ENCODE assay signal across 20 cellular contexts in genomic region chr6:117837268-117837667, GRCh38.
"Had no signal": no experiment of that assay in that cellular context is flagged by ENCODE, and none has a peak within 500 bp of the region (broad histone marks: within the 10 kb centered on the region; RNA-seq: fewer than 3 reads in every experiment).

No MANE protein-coding gene starts in this region.

- H3K4me1 ChIP-seq: esophagus muscularis mucosa, gastroesophageal sphincter, right atrium auricular region, sigmoid colon, stomach had no signal

- DNase-seq: effector memory CD8-positive, alpha-beta T cell; left colon; left ventricle myocardium superior; mesenchymal stem cell; naive thymus-derived CD4-positive, alpha-beta T cell; nephron progenitor cell; ovary; sigmoid colon; stimulated activated CD4-positive, alpha-beta T cell treated with anti-CD3 and anti-CD28 coated beads, Interleukin-2, amount 100 ng/mL, for 24 hours; stimulated activated CD4-positive, alpha-beta T cell treated with anti-CD3 and anti-CD28 coated beads, Interleukin-4, amount 100 ng/mL, for 4 hours; stimulated activated naive B cell treated with anti-CD40 and anti-IgM and Interleukin-4, amounts not matched to agents 10 μg/mL and 1 μg/mL and 100 μg/mL, for 72 hours; stomach; substantia nigra; trophoblast cell had no signal

- H3K36me3 Mint-ChIP-seq: naive thymus-derived CD4-positive, alpha-beta T cell; stimulated activated naive B cell treated with anti-CD40 and anti-IgM and Interleukin-4, amounts not matched to agents 10 μg/mL and 1 μg/mL and 100 μg/mL, for 72 hours had no signal

- H3K27ac Mint-ChIP-seq: effector memory CD8-positive, alpha-beta T cell; naive thymus-derived CD4-positive, alpha-beta T cell; nephron progenitor cell; stimulated activated naive B cell treated with anti-CD40 and anti-IgM and Interleukin-4, amounts not matched to agents 10 μg/mL and 1 μg/mL and 100 μg/mL, for 72 hours had no signal

- H3K4me3 ChIP-seq: esophagus muscularis mucosa, gastroesophageal sphincter, lung, ovary, right atrium auricular region, sigmoid colon, skin epidermis, stomach had no signal

- H3K9me3 ChIP-seq: ovary, sigmoid colon had no signal

- H3K4me1 Mint-ChIP-seq: naive thymus-derived CD4-positive, alpha-beta T cell; nephron progenitor cell; stimulated activated naive B cell treated with anti-CD40 and anti-IgM and Interleukin-4, amounts not matched to agents 10 μg/mL and 1 μg/mL and 100 μg/mL, for 72 hours had no signal

- H3K27ac ChIP-seq: epithelial cell of prostate, esophagus muscularis mucosa, gastroesophageal sphincter, ovary, right atrium auricular region, sigmoid colon, skin epidermis, stomach had no signal

- H3K27me3 ChIP-seq: esophagus muscularis mucosa, gastroesophageal sphincter, ovary, right atrium auricular region, sigmoid colon, stomach had no signal

- H3K4me3 Mint-ChIP-seq: effector memory CD8-positive, alpha-beta T cell; naive thymus-derived CD4-positive, alpha-beta T cell; nephron progenitor cell; stimulated activated naive B cell treated with anti-CD40 and anti-IgM and Interleukin-4, amounts not matched to agents 10 μg/mL and 1 μg/mL and 100 μg/mL, for 72 hours had no signal

- H3K36me3 ChIP-seq: esophagus muscularis mucosa, gastroesophageal sphincter, ovary, right atrium auricular region, sigmoid colon, stomach had no signal

- H3K27me3 Mint-ChIP-seq: effector memory CD8-positive, alpha-beta T cell; stimulated activated naive B cell treated with anti-CD40 and anti-IgM and Interleukin-4, amounts not matched to agents 10 μg/mL and 1 μg/mL and 100 μg/mL, for 72 hours had no signal

- ATAC-seq: effector memory CD8-positive, alpha-beta T cell; gastroesophageal sphincter; left colon; left ventricle myocardium superior; naive thymus-derived CD4-positive, alpha-beta T cell; stimulated activated naive B cell treated with anti-CD40 and anti-IgM and Interleukin-4, amounts not matched to agents 10 μg/mL and 1 μg/mL and 100 μg/mL, for 72 hours had no signal
